In genomic region chr16:77171750-77172635, GRCh38 we compare ENCODE assay signal across 8 cellular contexts. TPM values are rescaled to one million over a fixed set of nuclear protein-coding genes. Genes with fewer than 3 reads are reported as not detected.
DNase-seq lines count a peak whose midpoint lies in the region; ATAC-seq and TF ChIP-seq lines count a peak whose summit lies in the region.

No MANE protein-coding gene starts in this region.

- H3K4me1 ChIP-seq in KMS-11 (ENCODE audit: low read depth, poor library complexity, severe bottlenecking), result no peaks in the 10 kb centered on the region

- no peak overlapping the region for H3K4me2 ChIP-seq in KMS-11

- no peaks in the 10 kb centered on the region for H4K20me1 ChIP-seq in KMS-11 (ENCODE audit: insufficient read depth)

- no peaks in the 10 kb centered on the region for H3K36me3 ChIP-seq in KMS-11 (ENCODE audit: insufficient read depth)

- H3K4me3 Mint-ChIP-seq in endothelial cell (ENCODE audit: unreplicated experiment), result no peak overlapping the region

- H3K36me3 Mint-ChIP-seq in endothelial cell (ENCODE audit: low read depth, unreplicated experiment), result no peaks in the 10 kb centered on the region

- H3K27me3 Mint-ChIP-seq in endothelial cell (ENCODE audit: unreplicated experiment), result no peaks in the 10 kb centered on the region

- H3K27ac ChIP-seq in KMS-11, result no peak overlapping the region

- no peak overlapping the region for H2AFZ ChIP-seq in KMS-11 (ENCODE audit: low read depth)

- ATAC-seq in GM21825 (IDR thresholded peaks at IDR 0.05; ENCODE audit: unreplicated experiment), result peak; percentile 83

- H3K9ac ChIP-seq in KMS-11, result no peak overlapping the region

- no peak overlapping the region for H3K27ac Mint-ChIP-seq in endothelial cell (ENCODE audit: unreplicated experiment)

- TF ChIP-seq CTCF in KMS-11 (conservative IDR thresholded peaks at IDR 0.05; ENCODE audit: low read depth, low read length) (peak; percentile 97), endothelial cell (IDR thresholded peaks at IDR 0.05; ENCODE audit: unreplicated experiment) (peak; percentile 95)

- peak; percentile 16 for DNase-seq in stimulated activated CD8-positive, alpha-beta memory T cell treated with anti-CD3 and anti-CD28 coated beads, Interleukin-12 subunit alpha, Interleukin-12 subunit beta, amount 100 ng/mL, for 1 hour (ENCODE audit: low read depth)
- DNase-seq in stimulated activated CD8-positive, alpha-beta memory T cell treated with anti-CD3 and anti-CD28 coated beads, Interleukin-4, amount 100 ng/mL, for 48 hours, result no peak
- DNase-seq in RKO (ENCODE audit: low spot score), result peak; percentile 70
- DNase-seq in endothelial cell (ENCODE audit: low spot score), result peak; percentile 61
- DNase-seq in mucosa of gallbladder (ENCODE audit: low spot score), result peak; percentile 52
- DNase-seq in activated effector memory CD4-positive, alpha-beta T cell treated with anti-CD3 and anti-CD28 coated beads, Interleukin-2, amount 50 U/mL, for 16 hours, result no peak

- peaks cover 4% of the 10 kb centered on the region for H3K4me1 Mint-ChIP-seq in endothelial cell (ENCODE audit: unreplicated experiment)

- peaks cover 1% of the 10 kb centered on the region for H3K9me3 Mint-ChIP-seq in endothelial cell (ENCODE audit: unreplicated experiment)

- H3K27me3 ChIP-seq in KMS-11 (ENCODE audit: insufficient read depth, low read depth), result no peaks in the 10 kb centered on the region

- H3K4me3 ChIP-seq in KMS-11 (IDR thresholded peaks at IDR 0.05; ENCODE audit: insufficient read depth, low read depth, low read length), result no peak overlapping the region

- no peaks in the 10 kb centered on the region for H3K79me2 ChIP-seq in KMS-11 (ENCODE audit: insufficient read depth, low read depth)

RNA-seq across cellular contexts. Expression of gene MON1B, which starts 19.0 kb away (rescaled TPM):
- total RNA-seq in endothelial cell (ENCODE audit: unreplicated experiment) (35.6 TPM), mucosa of gallbladder (86.3 TPM)

RNA-seq across cellular contexts. Expression of gene SYCE1L, which starts 27.2 kb away (rescaled TPM):
- total RNA-seq in endothelial cell (ENCODE audit: unreplicated experiment), result 2.5 TPM
- total RNA-seq in mucosa of gallbladder, result 2.3 TPM

Comparison
In these comparisons a context has a peak if more than half of its experiments do, and no peak if none do; other contexts are left out.
1. DNase-seq: peak in stimulated activated CD8-positive, alpha-beta memory T cell treated with anti-CD3 and anti-CD28 coated beads, Interleukin-12 subunit alpha, Interleukin-12 subunit beta, amount 100 ng/mL, for 1 hour (single experiment), RKO (single experiment), endothelial cell (single experiment) and mucosa of gallbladder (single experiment); none in stimulated activated CD8-positive, alpha-beta memory T cell treated with anti-CD3 and anti-CD28 coated beads, Interleukin-4, amount 100 ng/mL, for 48 hours (single experiment) and activated effector memory CD4-positive, alpha-beta T cell treated with anti-CD3 and anti-CD28 coated beads, Interleukin-2, amount 50 U/mL, for 16 hours (single experiment).